Comparison of ENCODE assay signal across 1 cellular context in genomic region chr2:102034683-102035606, GRCh38.
TF ChIP-seq lines count a peak whose summit lies in the region.

No MANE protein-coding gene starts in this region.

TF ChIP-seq in HepG2, 621 proteins besides CTCF, POLR2A, EP300 and RAD21 (continued from another document and continues in another):
- TF ChIP-seq MTERF4 (CRISPR knock-in tag; IDR thresholded peaks at IDR 0.05) = no peak
- peak; percentile 69; the same call in 1 of the 2 replicates for TF ChIP-seq ZNF543 (CRISPR knock-in tag; IDR thresholded peaks at IDR 0.05)
- TF ChIP-seq NKX3-1 (CRISPR knock-in tag; IDR thresholded peaks at IDR 0.05) = peak; percentile 78; the same call in 1 of the 2 replicates
- TF ChIP-seq ZNF772 (CRISPR knock-in tag; IDR thresholded peaks at IDR 0.05) = no peak; the same call in 1 of the 2 replicates
- TF ChIP-seq SCMH1 (CRISPR knock-in tag; IDR thresholded peaks at IDR 0.05; ENCODE audit: borderline replicate concordance) = no peak
- peak; percentile 81; the same call in 1 of the 2 replicates for TF ChIP-seq ZNF558 (CRISPR knock-in tag; IDR thresholded peaks at IDR 0.05; ENCODE audit: borderline replicate concordance)
- no peak for TF ChIP-seq ZNF816 (CRISPR knock-in tag; IDR thresholded peaks at IDR 0.05; ENCODE audit: borderline replicate concordance)
- TF ChIP-seq ZGPAT (CRISPR knock-in tag; IDR thresholded peaks at IDR 0.05) = 0 out of 2 replicates have a peak, but pooled peaks have one; percentile 29
- TF ChIP-seq SALL1 (CRISPR knock-in tag; IDR thresholded peaks at IDR 0.05) = 0 out of 2 replicates have a peak, but pooled peaks have one; percentile 8
- no peak for TF ChIP-seq EZH2 (conservative IDR thresholded peaks at IDR 0.05; ENCODE audit: low read depth, low read length)
- TF ChIP-seq PHF20 (CRISPR knock-in tag; IDR thresholded peaks at IDR 0.05) = peak; percentile 42; the same call in 1 of the 2 replicates
- TF ChIP-seq JDP2 (CRISPR knock-in tag; IDR thresholded peaks at IDR 0.05; ENCODE audit: borderline replicate concordance) = no peak
- peak; percentile 62; the same call in 1 of the 2 replicates for TF ChIP-seq NRL (CRISPR knock-in tag; IDR thresholded peaks at IDR 0.05; ENCODE audit: borderline replicate concordance)
- TF ChIP-seq KDM2A (CRISPR knock-in tag; IDR thresholded peaks at IDR 0.05; ENCODE audit: borderline replicate concordance, low read depth) = no peak
- TF ChIP-seq ZNF572 (CRISPR knock-in tag; IDR thresholded peaks at IDR 0.05) = no peak; the same call in 1 of the 2 replicates
- no peak for TF ChIP-seq CEBPG (CRISPR knock-in tag; IDR thresholded peaks at IDR 0.05)
- 0 out of 2 replicates have a peak, but pooled peaks have one; percentile 59 for TF ChIP-seq ZBTB39 (CRISPR knock-in tag; IDR thresholded peaks at IDR 0.05)
- TF ChIP-seq HMG20B (CRISPR knock-in tag; conservative IDR thresholded peaks at IDR 0.05) = 0 out of 2 replicates have a peak, but pooled peaks have one; percentile 21
- TF ChIP-seq FOXA1 (IDR thresholded peaks at IDR 0.05) = no peak
- TF ChIP-seq FOXA1 (CRISPR knock-in tag; IDR thresholded peaks at IDR 0.05) = no peak
- no peak; the same call in 1 of the 2 replicates for TF ChIP-seq HIC2 (CRISPR knock-in tag; IDR thresholded peaks at IDR 0.05; ENCODE audit: low read depth)
- TF ChIP-seq AHR (CRISPR knock-in tag; IDR thresholded peaks at IDR 0.05) = no peak
- TF ChIP-seq XRCC5 (optimal IDR thresholded peaks at IDR 0.05; ENCODE audit: low read length) = no peak
- 0 out of 2 replicates have a peak, but pooled peaks have one; percentile 38 for TF ChIP-seq ELF3 (CRISPR knock-in tag; IDR thresholded peaks at IDR 0.05)
- 0 out of 2 replicates have a peak, but pooled peaks have one; percentile 59 for TF ChIP-seq ZNF761 (CRISPR knock-in tag; conservative IDR thresholded peaks at IDR 0.05)
- peak; percentile 73; the same call in 1 of the 2 replicates for TF ChIP-seq ZNF747 (CRISPR knock-in tag; IDR thresholded peaks at IDR 0.05; ENCODE audit: borderline replicate concordance)
- TF ChIP-seq MLX (CRISPR knock-in tag; IDR thresholded peaks at IDR 0.05) = peak; percentile 67; the same call in 1 of the 2 replicates
- peak; percentile 62; the same call in 1 of the 2 replicates for TF ChIP-seq ETV5 (CRISPR knock-in tag; IDR thresholded peaks at IDR 0.05; ENCODE audit: borderline replicate concordance)
- TF ChIP-seq ZNF12 (CRISPR knock-in tag; IDR thresholded peaks at IDR 0.05) = no peak
- TF ChIP-seq IRX3 (CRISPR knock-in tag; IDR thresholded peaks at IDR 0.05; ENCODE audit: borderline replicate concordance, low read depth) = no peak
- peak in 1 of 2 experiments; percentile 31; a peak in 1 of 4 replicates for TF ChIP-seq KLF16 (CRISPR knock-in tag; IDR thresholded peaks at IDR 0.05)
- TF ChIP-seq UBTF (CRISPR knock-in tag; IDR thresholded peaks at IDR 0.05) = no peak; the same call in 1 of the 2 replicates
- TF ChIP-seq KLF9 (CRISPR knock-in tag; IDR thresholded peaks at IDR 0.05; ENCODE audit: low read depth) = no peak
- TF ChIP-seq TAF1 (CRISPR knock-in tag; IDR thresholded peaks at IDR 0.05) = peak; percentile 28; the same call in 1 of the 2 replicates
- TF ChIP-seq HMGXB3 (CRISPR knock-in tag; IDR thresholded peaks at IDR 0.05; ENCODE audit: borderline replicate concordance) = peak; percentile 57; the same call in 1 of the 2 replicates
- TF ChIP-seq ZFP82 (CRISPR knock-in tag; IDR thresholded peaks at IDR 0.05; ENCODE audit: borderline replicate concordance) = no peak
- TF ChIP-seq SOX13 (IDR thresholded peaks at IDR 0.05) = no peak
- TF ChIP-seq SOX13 (CRISPR knock-in tag; conservative IDR thresholded peaks at IDR 0.05 in 1 of 2, IDR thresholded peaks at IDR 0.05 in 1 of 2) = peak in 1 of 2 experiments; percentile 40; a peak in 2 of 4 replicates
- TF ChIP-seq TCF7 (IDR thresholded peaks at IDR 0.05; ENCODE audit: low read depth) = no peak
- no peak for TF ChIP-seq SMARCE1 (IDR thresholded peaks at IDR 0.05; ENCODE audit: borderline replicate concordance)
- TF ChIP-seq MYC (CRISPR knock-in tag; IDR thresholded peaks at IDR 0.05; ENCODE audit: borderline replicate concordance) = no peak
- 0 out of 2 replicates have a peak, but pooled peaks have one; percentile 64 for TF ChIP-seq ZUFSP (CRISPR knock-in tag; IDR thresholded peaks at IDR 0.05; ENCODE audit: borderline replicate concordance)
- TF ChIP-seq LRRFIP1 (CRISPR knock-in tag; conservative IDR thresholded peaks at IDR 0.05) = no peak
- no peak for TF ChIP-seq NFIB (CRISPR knock-in tag; IDR thresholded peaks at IDR 0.05; ENCODE audit: borderline replicate concordance)
- peak; percentile 79; the same call in 1 of the 2 replicates for TF ChIP-seq SMAD1 (CRISPR knock-in tag; IDR thresholded peaks at IDR 0.05; ENCODE audit: borderline replicate concordance, low read depth)
